Comparison of ENCODE assay signal across 10 cellular contexts in the genomic region with DNA sequence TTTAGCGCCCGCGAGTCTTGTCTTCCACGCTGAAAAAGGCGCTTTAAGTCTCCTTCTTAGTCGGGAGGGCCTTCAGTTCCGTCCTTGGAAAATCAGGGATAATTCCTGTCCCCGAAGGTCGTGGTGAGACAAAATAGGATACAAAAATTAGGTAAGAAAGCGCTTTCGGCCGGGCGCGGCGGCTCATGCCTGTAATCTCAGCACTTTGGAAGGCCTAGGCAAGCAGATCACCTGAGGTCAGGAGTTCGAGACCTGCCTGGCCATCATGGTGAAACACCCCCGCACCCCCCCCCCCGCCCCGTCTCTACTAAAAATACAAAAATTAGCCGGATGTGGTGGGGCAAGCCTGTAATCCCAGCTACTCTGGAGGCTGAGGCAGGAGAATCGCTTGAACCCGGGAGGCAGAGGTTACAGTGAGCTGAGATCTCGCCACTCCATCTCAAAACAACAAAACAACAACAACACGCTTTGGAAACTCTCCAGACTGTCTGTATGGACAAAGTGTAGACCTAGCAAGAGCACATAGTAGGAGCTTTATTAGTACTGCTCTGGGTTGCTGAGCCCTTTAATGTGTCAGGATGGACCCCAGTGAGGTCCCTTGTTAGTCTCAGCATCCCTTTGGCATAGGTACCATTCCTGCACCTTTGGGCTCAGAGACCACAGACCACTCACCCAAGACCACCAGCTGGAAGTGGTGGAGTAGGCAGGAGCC. TPM values are rescaled to one million over a fixed set of nuclear protein-coding genes. Genes with fewer than 3 reads are reported as not detected.
A peak's percentile ranks its signal among the peaks of the same experiment; 100 is the strongest.
DNase-seq lines count a peak whose midpoint lies in the region; ATAC-seq and TF ChIP-seq lines count a peak whose summit lies in the region.
"Had no signal": no experiment of that assay in that cellular context is flagged by ENCODE, and none has a peak within 500 bp of the region (broad histone marks: within the 10 kb centered on the region; RNA-seq: fewer than 3 reads in every experiment).

No MANE protein-coding gene starts in this region.

- no peak for TF ChIP-seq EP300 in transverse colon (IDR thresholded peaks at IDR 0.05; ENCODE audit: low read depth)

- no peak overlapping the region for H3K27ac ChIP-seq in lung (ENCODE audit: low read depth in 1 of 2, low read length in 1 of 2)
- H3K27ac ChIP-seq in transverse colon = peak overlapping the region; percentile 80 to 95 (median 90)

- in situ Hi-C loops in transverse colon (cut with MboI; ENCODE audit: low pct_ligation_motif_present in 1 of 4, low pct_unique_long_range_greater_than_20kb in 1 of 4, low sequenced_read_pairs in 3 of 4) = no loop called here

- H3K9me3 ChIP-seq in lung (ENCODE audit: control insufficient read depth in 2 of 2, insufficient read depth in 1 of 2, low read length in 1 of 2) = no peaks in the 10 kb centered on the region
- no peaks in the 10 kb centered on the region for H3K9me3 ChIP-seq in transverse colon

- H3K4me3 Mint-ChIP-seq in activated naive CD4-positive, alpha-beta T cell treated with anti-CD3 and anti-CD28 coated beads, Interleukin-2, amount 10 ng/mL, durations not matched to agents 7 days and 5 days = peak overlapping the region; percentile 67
- H3K4me3 Mint-ChIP-seq in brain = peak overlapping the region; percentile 81 to 89 (median 85)

- WGBS in lung, 2 donors = 47 to 54% methylated on average over 24 of the region's 24 CpGs
- 16 to 44% methylated on average over 11 to 24 of the region's 24 CpGs for WGBS in transverse colon (ENCODE audit: low coverage in 1 of 2), 2 donors

- no peaks in the 10 kb centered on the region for H3K27me3 ChIP-seq in lung (ENCODE audit: control insufficient read depth, insufficient read depth)
- H3K27me3 ChIP-seq in transverse colon = peaks cover 5% of the 10 kb centered on the region

- H3K4me1 ChIP-seq in lung (ENCODE audit: control insufficient read depth in 2 of 2, insufficient read depth in 2 of 2, low read length in 2 of 2) (peaks cover 0 to 2% of the 10 kb centered on the region in 2 donors), transverse colon (peaks cover 0 to 45% (median 28%) of the 10 kb centered on the region in 4 donors)

- no peaks in the 10 kb centered on the region for H3K36me3 Mint-ChIP-seq in activated naive CD4-positive, alpha-beta T cell treated with anti-CD3 and anti-CD28 coated beads, Interleukin-2, amount 10 ng/mL, durations not matched to agents 7 days and 5 days
- no peaks in the 10 kb centered on the region for H3K36me3 Mint-ChIP-seq in activated naive CD4-positive, alpha-beta T cell treated with anti-CD3 and anti-CD28 coated beads, Interleukin-2, amount 50 U/mL, for 72 hours
- no peaks in the 10 kb centered on the region for H3K36me3 Mint-ChIP-seq in brain

- H3K4me3 ChIP-seq in lung (peak overlapping the region; percentile 52), transverse colon (peak overlapping the region; percentile 72 to 89 (median 84))

- H3K36me3 ChIP-seq in lung (ENCODE audit: control insufficient read depth in 2 of 2, insufficient read depth in 2 of 2, low read length in 2 of 2) = no peaks in the 10 kb centered on the region
- H3K36me3 ChIP-seq in transverse colon = no peaks in the 10 kb centered on the region

- intact Hi-C loops in transverse colon (cut with DNase I; ENCODE audit: low total_unique reads) = no loop called here

- no peaks in the 10 kb centered on the region for H3K9me3 Mint-ChIP-seq in activated naive CD4-positive, alpha-beta T cell treated with anti-CD3 and anti-CD28 coated beads, Interleukin-2, amount 10 ng/mL, durations not matched to agents 7 days and 5 days
- H3K9me3 Mint-ChIP-seq in activated naive CD4-positive, alpha-beta T cell treated with anti-CD3 and anti-CD28 coated beads, Interleukin-2, amount 50 U/mL, for 72 hours = no peaks in the 10 kb centered on the region
- peaks cover 0 to 7% (median 0%) of the 10 kb centered on the region in 5 experiments for H3K9me3 Mint-ChIP-seq in brain

- TF ChIP-seq POLR2A in transverse colon (IDR thresholded peaks at IDR 0.05) = no peak

- H3K27me3 Mint-ChIP-seq in activated naive CD4-positive, alpha-beta T cell treated with anti-CD3 and anti-CD28 coated beads, Interleukin-2, amount 10 ng/mL, durations not matched to agents 7 days and 5 days = peaks cover 77% of the 10 kb centered on the region
- H3K27me3 Mint-ChIP-seq in brain = peaks cover 54% of the 10 kb centered on the region

- no peak for DNase-seq in activated naive CD4-positive, alpha-beta T cell treated with anti-CD3 and anti-CD28 coated beads, Interleukin-2, amount 10 ng/mL, durations not matched to agents 7 days and 5 days
- no peak for DNase-seq in activated naive CD4-positive, alpha-beta T cell treated with anti-CD3 and anti-CD28 coated beads, Interleukin-2, amount 50 U/mL, for 72 hours (ENCODE audit: low spot score in 2 of 2)
- DNase-seq in lung (ENCODE audit: low spot score) = no peak
- DNase-seq in transverse colon = no peak
- no peak for DNase-seq in HuH-7 (ENCODE audit: low spot score)
- DNase-seq in NCI-H446 treated with DMSO at 0.1 percent for 48 hours (lab: John Stamatoyannopoulos, UW) = no peak
- DNase-seq: activated CD4-positive, alpha-beta T cell treated with anti-CD3 and anti-CD28 coated beads, Interleukin-2, amount 50 U/mL, for 48 hours had no signal

- peaks cover 10% of the 10 kb centered on the region for H3K4me1 Mint-ChIP-seq in activated naive CD4-positive, alpha-beta T cell treated with anti-CD3 and anti-CD28 coated beads, Interleukin-2, amount 10 ng/mL, durations not matched to agents 7 days and 5 days
- peaks cover 7% of the 10 kb centered on the region for H3K4me1 Mint-ChIP-seq in brain

- CTCF ChIA-PET in activated naive CD4-positive, alpha-beta T cell treated with anti-CD3 and anti-CD28 coated beads, Interleukin-2, amount 10 ng/mL, durations not matched to agents 7 days and 5 days (lab: Charles Lee) = no interaction called here

- TF ChIP-seq CTCF in brain (conservative IDR thresholded peaks at IDR 0.05) (no peak), lung (IDR thresholded peaks at IDR 0.05; ENCODE audit: control extremely low read depth, extremely low read depth) (no peak), transverse colon (IDR thresholded peaks at IDR 0.05) (no peak)

- H3K27ac Mint-ChIP-seq in activated naive CD4-positive, alpha-beta T cell treated with anti-CD3 and anti-CD28 coated beads, Interleukin-2, amount 10 ng/mL, durations not matched to agents 7 days and 5 days = no peak overlapping the region
- H3K27ac Mint-ChIP-seq in activated naive CD4-positive, alpha-beta T cell treated with anti-CD3 and anti-CD28 coated beads, Interleukin-2, amount 50 U/mL, for 72 hours = no peak overlapping the region
- peak overlapping the region in 2 of 5 experiments; percentile 51 to 64 for H3K27ac Mint-ChIP-seq in brain

- ATAC-seq in activated naive CD4-positive, alpha-beta T cell treated with anti-CD3 and anti-CD28 coated beads, Interleukin-2, amount 50 U/mL, for 72 hours = no peak
- ATAC-seq in lung (ENCODE audit: insufficient read depth, low FRiP score) (no peak), GM18867 (IDR thresholded peaks at IDR 0.05; ENCODE audit: unreplicated experiment) (no peak)

RNA-seq across cellular contexts. Expression of gene TMEM54, which starts 0.8 kb away (rescaled TPM):
- 1 to 10 TPM in 1 of 2 donors, not detected in 1; 1.6 TPM for total RNA-seq in activated naive CD4-positive, alpha-beta T cell treated with anti-CD3 and anti-CD28 coated beads, Interleukin-2, amount 50 U/mL, for 72 hours
- polyA plus RNA-seq in brain (ENCODE audit: insufficient read depth, low read depth, low replicate concordance) (51.4 TPM), lung (10 to 100 TPM; 41.7 to 56.6 TPM)
- total RNA-seq in lung (10 to 100 TPM; 22.4 to 44.5 TPM), transverse colon (1,000 to 10,000 TPM in 2 of 4 donors, 100 to 1,000 TPM in 2; 330 to 1,204 (median 846) TPM)

RNA-seq across cellular contexts. Expression of gene HPCA, which starts 15.7 kb away (rescaled TPM):
- total RNA-seq in activated naive CD4-positive, alpha-beta T cell treated with anti-CD3 and anti-CD28 coated beads, Interleukin-2, amount 50 U/mL, for 72 hours = under 1 TPM; 0.35 to 0.87 TPM
- polyA plus RNA-seq in brain (ENCODE audit: insufficient read depth, low read depth, low replicate concordance) (75.9 TPM), lung (under 1 TPM in 1 of 2 donors, not detected in 1; 0.19 TPM)
- total RNA-seq in lung (1 to 10 TPM in 1 of 2 donors, under 1 TPM in 1; 0.40 to 1.3 TPM), transverse colon (under 1 TPM in 2 of 4 donors, not detected in 2; 0.64 to 0.96 TPM)
- total RNA-seq: Daoy had no signal

RNA-seq across cellular contexts. Expression of gene FNDC5, which starts 31.3 kb away (rescaled TPM):
- total RNA-seq in activated naive CD4-positive, alpha-beta T cell treated with anti-CD3 and anti-CD28 coated beads, Interleukin-2, amount 50 U/mL, for 72 hours = not detected
- polyA plus RNA-seq in brain (ENCODE audit: insufficient read depth, low read depth, low replicate concordance) (20.8 TPM), lung (under 1 TPM; 0.10 to 0.31 TPM)
- total RNA-seq in lung (1 to 10 TPM in 1 of 2 donors, under 1 TPM in 1; 0.18 to 5.3 TPM), transverse colon (under 1 TPM in 2 of 4 donors, not detected in 2; 0.32 to 0.55 TPM)

Comparison
In these comparisons a context has a peak if more than half of its experiments do, and no peak if none do; other contexts are left out.
1. H3K27ac ChIP-seq: peak in transverse colon (4 of 4); none in lung (0 of 2).
2. RNA of gene TMEM54, which starts 0.8 kb away (total RNA-seq): 330 to 1,204 TPM in transverse colon and 22.4 to 44.5 TPM in lung; 1.6 TPM in activated naive CD4-positive, alpha-beta T cell treated with anti-CD3 and anti-CD28 coated beads, Interleukin-2, amount 50 U/mL, for 72 hours; every median in the first group is over 4 times any median in the second.